In genomic region chr14:77053046-77053841, GRCh38 we compare ENCODE assay signal across 7 cellular contexts. TPM values are rescaled to one million over a fixed set of nuclear protein-coding genes. Genes with fewer than 3 reads are reported as not detected.
DNase-seq lines count a peak whose midpoint lies in the region; ATAC-seq and TF ChIP-seq lines count a peak whose summit lies in the region.

No MANE protein-coding gene starts in this region.

- H3K27me3 ChIP-seq in MM.1S (replicated peaks; ENCODE audit: insufficient read depth, low read length): no peaks in the 10 kb centered on the region
- H3K27me3 ChIP-seq in right lobe of liver: no peaks in the 10 kb centered on the region

- no peak overlapping the region for H3K4me3 ChIP-seq in MM.1S (ENCODE audit: low read length)
- no peak overlapping the region for H3K4me3 ChIP-seq in right lobe of liver

- no peaks in the 10 kb centered on the region for H3K36me3 ChIP-seq in MM.1S (replicated peaks; ENCODE audit: insufficient read depth, low read length)
- H3K36me3 ChIP-seq in right lobe of liver: no peaks in the 10 kb centered on the region

- no peak overlapping the region for H3K4me2 ChIP-seq in MM.1S (ENCODE audit: low read depth, low read length)

- no peaks in the 10 kb centered on the region for H3K9me2 ChIP-seq in MM.1S (replicated peaks; ENCODE audit: insufficient read depth, low read length)

- H2AFZ ChIP-seq in MM.1S (ENCODE audit: low read length): no peak overlapping the region

- TF ChIP-seq CTCF in MM.1S (IDR thresholded peaks at IDR 0.05; ENCODE audit: low read length): peak; percentile 79
- peak; percentile 86 to 95 (median 91) for TF ChIP-seq CTCF in right lobe of liver (IDR thresholded peaks at IDR 0.05)

- DNase-seq in GM19238 (ENCODE audit: insufficient read length, low spot score) (peak; percentile 66), MM.1S (peak; percentile 55), cerebellar cortex (ENCODE audit: low spot score) (peak; percentile 81), right lobe of liver (peak; percentile 75 to 78 (median 76))
- DNase-seq in activated CD4-positive, alpha-beta T cell treated with anti-CD3 and anti-CD28 coated beads for 24 hours (ENCODE audit: low read depth in 2 of 2): peak; percentile 69 to 73
- peak; percentile 67 for DNase-seq in stimulated activated CD8-positive, alpha-beta memory T cell treated with anti-CD3 and anti-CD28 coated beads, Interleukin-12 subunit alpha, Interleukin-12 subunit beta, amount 100 ng/mL, for 4 hours (ENCODE audit: low read depth)

- H3K9me3 ChIP-seq in MM.1S (replicated peaks; ENCODE audit: insufficient read depth, low read length) (no peaks in the 10 kb centered on the region), right lobe of liver (peaks cover 0 to 6% (median 0%) of the 10 kb centered on the region in 4 donors)

- no peaks in the 10 kb centered on the region for H4K20me1 ChIP-seq in MM.1S (ENCODE audit: insufficient read depth, low read length)

- 20% methylated on average over 12 of the region's 21 CpGs for WGBS in right lobe of liver (ENCODE audit: insufficient coverage, low coverage, low lambda C conversion rate, missing lambda C conversion rate)

- no peak overlapping the region for H3K9ac ChIP-seq in MM.1S (ENCODE audit: low read length)

- H3K27ac ChIP-seq in MM.1S (ENCODE audit: low read length) (no peak overlapping the region), right lobe of liver (peak overlapping the region; percentile 2 to 40 (median 5))

- no peaks in the 10 kb centered on the region for H3K79me2 ChIP-seq in MM.1S (ENCODE audit: low read length)

- H3F3A ChIP-seq in MM.1S (ENCODE audit: insufficient read depth, low read length): no peaks in the 10 kb centered on the region

- H3K4me1 ChIP-seq in MM.1S (ENCODE audit: low read length) (0 out of 2 replicates have a peak, but pooled peaks cover 4% of the 10 kb centered on the region), right lobe of liver (peaks cover 0 to 30% (median 9%) of the 10 kb centered on the region in 4 donors)

- intact Hi-C loops in right lobe of liver (cut with DNase I): no loop called here

- peak; percentile 56 to 69 (median 66) for ATAC-seq in right lobe of liver
- ATAC-seq in HG03135 (IDR thresholded peaks at IDR 0.05; ENCODE audit: unreplicated experiment): no peak

- TF ChIP-seq POLR2A in right lobe of liver (IDR thresholded peaks at IDR 0.05): no peak

RNA-seq across cellular contexts. Expression of gene IRF2BPL, which starts 24.7 kb away (rescaled TPM):
- 10 to 100 TPM; 11.7 to 18.1 (median 13.7) TPM for total RNA-seq in right lobe of liver

RNA-seq across cellular contexts. Expression of gene CIPC, which starts 44.8 kb away (rescaled TPM):
- total RNA-seq in right lobe of liver: 10 to 100 TPM; 10.4 to 18.7 (median 12.7) TPM
